ENCODE assay signal across 8 cellular contexts in the genomic region with DNA sequence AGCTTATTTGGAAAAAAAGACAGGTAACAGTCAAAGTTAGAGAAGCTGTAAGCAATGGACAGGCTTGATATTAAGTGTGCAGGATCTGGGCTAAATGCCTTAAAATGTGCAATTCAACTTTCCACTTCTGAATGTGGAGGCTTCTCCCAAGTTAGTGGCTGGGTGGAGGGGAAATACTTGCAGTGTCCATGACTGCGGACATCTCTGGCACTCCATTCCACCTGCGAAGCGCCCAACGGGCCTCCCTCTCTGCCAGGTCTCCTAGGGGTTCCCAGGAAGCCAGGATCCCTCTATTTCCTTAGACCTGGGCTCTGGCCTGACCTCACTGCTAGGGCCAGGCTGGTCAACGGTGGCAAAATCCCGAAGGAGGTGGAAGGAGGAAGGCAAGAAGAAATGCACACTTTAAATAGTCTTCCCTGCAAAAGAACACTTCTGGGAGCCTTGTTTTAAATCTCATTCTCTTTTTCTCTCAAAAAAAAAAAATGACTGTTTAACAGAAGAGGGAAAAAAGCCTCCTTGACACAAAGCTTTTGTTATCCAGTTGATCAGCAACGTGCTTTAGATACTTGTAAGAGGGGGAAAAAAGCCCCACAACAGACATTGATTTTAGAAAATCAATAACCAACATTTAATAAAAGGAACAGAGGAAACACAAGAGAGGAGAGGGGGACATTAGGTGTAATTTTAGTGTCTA. TPM values are rescaled to one million over a fixed set of nuclear protein-coding genes. Genes with fewer than 3 reads are reported as not detected.
DNase-seq lines count a peak whose midpoint lies in the region; ATAC-seq and TF ChIP-seq lines count a peak whose summit lies in the region.

No MANE protein-coding gene starts in this region.

- H3K4me3 ChIP-seq in NT2/D1 (ENCODE audit: insufficient read length, low read depth), result no peak overlapping the region
- H3K4me3 ChIP-seq in epithelial cell of proximal tubule (ENCODE audit: low read depth, low read length), result peak overlapping the region; percentile 68
- H3K4me3 ChIP-seq in neural cell (ENCODE audit: low read length), result peak overlapping the region; percentile 72

- ATAC-seq in GM21381 (IDR thresholded peaks at IDR 0.05; ENCODE audit: unreplicated experiment), result no peak

- H3K4me1 ChIP-seq in NT2/D1 (ENCODE audit: insufficient read depth, insufficient read length), result peaks cover 10% of the 10 kb centered on the region

- H3K9me2 ChIP-seq in neural cell (ENCODE audit: insufficient read depth, low read length), result no peaks in the 10 kb centered on the region

- H3K4me2 ChIP-seq in neural cell (ENCODE audit: low read length), result peak overlapping the region; percentile 8

- H3K36me3 ChIP-seq in NT2/D1 (ENCODE audit: insufficient read depth, insufficient read length, low read length), result peaks cover 15% of the 10 kb centered on the region
- no peaks in the 10 kb centered on the region for H3K36me3 ChIP-seq in neural cell (ENCODE audit: insufficient read depth, low read length)

- in situ Hi-C loops in ACHN (cut with HindIII; ENCODE audit: low pct_ligation_motif_present, low pct_unique_long_range_greater_than_20kb, low sequenced_read_pairs), result no loop called here
- in situ Hi-C loops in GM13977 (cut with MboI; ENCODE audit: low pct_unique_long_range_greater_than_20kb, low sequenced_read_pairs, unreplicated experiment), result loop anchor here (10.0 kb wide), 1 partner anchor 350 kb away; no protein-coding TSS in a partner anchor

- H3K9me3 ChIP-seq in NT2/D1 (ENCODE audit: insufficient read depth, low read length), result no peaks in the 10 kb centered on the region
- H3K9me3 ChIP-seq in neural cell (ENCODE audit: low read length), result no peaks in the 10 kb centered on the region

- peaks cover 59% of the 10 kb centered on the region for H3K27me3 ChIP-seq in NT2/D1 (ENCODE audit: insufficient read depth, insufficient read length)
- H3K27me3 ChIP-seq in neural cell (ENCODE audit: insufficient read depth, low read depth, low read length), result peaks cover 52% of the 10 kb centered on the region

- H3K9ac ChIP-seq in NT2/D1 (ENCODE audit: insufficient read length, low read depth) (peak overlapping the region; percentile 79), neural cell (ENCODE audit: low read length) (peak overlapping the region; percentile 48)

- intact Hi-C loops in posterior vena cava (cut with DNase I), result loop anchor here (5.0 to 10.0 kb wide), 4 partner anchors 68 to 1240 kb away; a partner anchor contains a TSS

- H2AFZ ChIP-seq in neural cell (ENCODE audit: low read depth, low read length), result no peak overlapping the region

- TF ChIP-seq EP300 in neural cell (conservative IDR thresholded peaks at IDR 0.05; ENCODE audit: poor library complexity, severe bottlenecking), result no peak

- no peak overlapping the region for H3K27ac ChIP-seq in neural cell (ENCODE audit: low read length)

- peak; percentile 50 for DNase-seq in ACHN
- no peak for DNase-seq in NT2/D1 (ENCODE audit: low read depth, low spot score)
- no peak for DNase-seq in epithelial cell of proximal tubule (ENCODE audit: low read depth)
- DNase-seq in posterior vena cava (ENCODE audit: low spot score), result no peak
- no peak for DNase-seq in GM13977 (ENCODE audit: low spot score)
- DNase-seq in hippocampal formation (lab: John Stamatoyannopoulos, UW), result no peak

- TF ChIP-seq CTCF in epithelial cell of proximal tubule (conservative IDR thresholded peaks at IDR 0.05; ENCODE audit: low read depth, low read length), result no peak
- no peak for TF ChIP-seq CTCF in neural cell (IDR thresholded peaks at IDR 0.05; ENCODE audit: poor library complexity, severe bottlenecking)
- no peak for TF ChIP-seq CTCF in GM13977 (IDR thresholded peaks at IDR 0.05; ENCODE audit: extremely low read depth, insufficient read depth, missing control alignments)

- peaks cover 85% of the 10 kb centered on the region for H3K79me2 ChIP-seq in neural cell (replicated peaks; ENCODE audit: insufficient read depth, low read length)

- H3F3A ChIP-seq in neural cell (ENCODE audit: insufficient read depth, low read length, poor library complexity, severe bottlenecking), result no peaks in the 10 kb centered on the region

- no peak for TF ChIP-seq RAD21 in neural cell (conservative IDR thresholded peaks at IDR 0.05)

- H4K20me1 ChIP-seq in neural cell (ENCODE audit: insufficient read depth), result no peaks in the 10 kb centered on the region

TF ChIP-seq in neural cell, 6 proteins besides CTCF, POLR2A, EP300 and RAD21:
- TF ChIP-seq TAF1 (IDR thresholded peaks at IDR 0.05; ENCODE audit: low read depth) (no peak), POLR2AphosphoS5 (IDR thresholded peaks at IDR 0.05) (no peak), MXI1 (conservative IDR thresholded peaks at IDR 0.05; ENCODE audit: poor library complexity, severe bottlenecking) (no peak), EZH2 (IDR thresholded peaks at IDR 0.05; ENCODE audit: borderline replicate concordance, insufficient read depth, low read length, poor library complexity, severe bottlenecking) (no peak), SMC3 (conservative IDR thresholded peaks at IDR 0.05; ENCODE audit: poor library complexity) (no peak)
- TF ChIP-seq, protein P1, sequence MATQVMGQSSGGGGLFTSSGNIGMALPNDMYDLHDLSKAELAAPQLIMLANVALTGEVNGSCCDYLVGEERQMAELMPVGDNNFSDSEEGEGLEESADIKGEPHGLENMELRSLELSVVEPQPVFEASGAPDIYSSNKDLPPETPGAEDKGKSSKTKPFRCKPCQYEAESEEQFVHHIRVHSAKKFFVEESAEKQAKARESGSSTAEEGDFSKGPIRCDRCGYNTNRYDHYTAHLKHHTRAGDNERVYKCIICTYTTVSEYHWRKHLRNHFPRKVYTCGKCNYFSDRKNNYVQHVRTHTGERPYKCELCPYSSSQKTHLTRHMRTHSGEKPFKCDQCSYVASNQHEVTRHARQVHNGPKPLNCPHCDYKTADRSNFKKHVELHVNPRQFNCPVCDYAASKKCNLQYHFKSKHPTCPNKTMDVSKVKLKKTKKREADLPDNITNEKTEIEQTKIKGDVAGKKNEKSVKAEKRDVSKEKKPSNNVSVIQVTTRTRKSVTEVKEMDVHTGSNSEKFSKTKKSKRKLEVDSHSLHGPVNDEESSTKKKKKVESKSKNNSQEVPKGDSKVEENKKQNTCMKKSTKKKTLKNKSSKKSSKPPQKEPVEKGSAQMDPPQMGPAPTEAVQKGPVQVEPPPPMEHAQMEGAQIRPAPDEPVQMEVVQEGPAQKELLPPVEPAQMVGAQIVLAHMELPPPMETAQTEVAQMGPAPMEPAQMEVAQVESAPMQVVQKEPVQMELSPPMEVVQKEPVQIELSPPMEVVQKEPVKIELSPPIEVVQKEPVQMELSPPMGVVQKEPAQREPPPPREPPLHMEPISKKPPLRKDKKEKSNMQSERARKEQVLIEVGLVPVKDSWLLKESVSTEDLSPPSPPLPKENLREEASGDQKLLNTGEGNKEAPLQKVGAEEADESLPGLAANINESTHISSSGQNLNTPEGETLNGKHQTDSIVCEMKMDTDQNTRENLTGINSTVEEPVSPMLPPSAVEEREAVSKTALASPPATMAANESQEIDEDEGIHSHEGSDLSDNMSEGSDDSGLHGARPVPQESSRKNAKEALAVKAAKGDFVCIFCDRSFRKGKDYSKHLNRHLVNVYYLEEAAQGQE (IDR thresholded peaks at IDR 0.05; ENCODE audit: borderline replicate concordance), result no peak

RNA-seq across cellular contexts. Expression of gene ZEB2, which starts 5.0 kb away (rescaled TPM):
- total RNA-seq in epithelial cell of proximal tubule (4.1 and 6.3 TPM in 2 replicates), posterior vena cava (100 to 1,000 TPM; 246 to 288 TPM)
- polyA plus RNA-seq in neural cell, result 1.6 and 2.2 TPM in 2 replicates
- 5.4 and 10.5 TPM in 2 replicates for polyA minus RNA-seq in neural cell

Comparison
In these comparisons a context has a peak if more than half of its experiments do, and no peak if none do; other contexts are left out.
1. RNA of gene ZEB2, which starts 5.0 kb away (total RNA-seq): 246 to 288 TPM in posterior vena cava; 4.1 to 6.3 TPM in epithelial cell of proximal tubule; every median in the first group is over 10 times any median in the second.